In genomic region chr13:51832471-51833152, GRCh38 we compare ENCODE assay signal across 9 cellular contexts. TPM values are rescaled to one million over a fixed set of nuclear protein-coding genes. Genes with fewer than 3 reads are reported as not detected.
DNase-seq lines count a peak whose midpoint lies in the region; ATAC-seq, FAIRE-seq and TF ChIP-seq lines count a peak whose summit lies in the region.
"Had no signal": no experiment of that assay in that cellular context is flagged by ENCODE, and none has a peak within 500 bp of the region (broad histone marks: within the 10 kb centered on the region; RNA-seq: fewer than 3 reads in every experiment).

No MANE protein-coding gene starts in this region.

- DNase-seq in SJCRH30 (peak; percentile 17 to 50), brain microvascular endothelial cell (no peak), DMS114 treated with DMSO at 0.1 percent for 48 hours (lab: John Stamatoyannopoulos, UW; ENCODE audit: unreplicated experiment) (no peak), RCC 7860 (ENCODE audit: low spot score) (no peak)

- H3K27ac ChIP-seq in BLaER1 (no peak overlapping the region), SJCRH30 (no peak overlapping the region), brain microvascular endothelial cell (no peak overlapping the region), liver (ENCODE audit: low read depth in 1 of 2, low read length in 2 of 2) (no peak overlapping the region)

- WGBS in liver, result 82% methylated on average over 6 of the region's 6 CpGs

- H3K9ac ChIP-seq in BLaER1 (no peak overlapping the region), liver (ENCODE audit: low read depth in 1 of 2, low read length in 2 of 2) (no peak overlapping the region)

- no peaks in the 10 kb centered on the region for H4K20me1 ChIP-seq in BLaER1

- no peaks in the 10 kb centered on the region for H3K36me3 ChIP-seq in BLaER1
- no peaks in the 10 kb centered on the region for H3K36me3 ChIP-seq in SJCRH30
- no peaks in the 10 kb centered on the region for H3K36me3 ChIP-seq in brain microvascular endothelial cell (replicated peaks)
- H3K36me3 ChIP-seq in liver (ENCODE audit: control insufficient read depth in 4 of 4, insufficient read depth in 3 of 4, low read depth in 1 of 4, low read length in 3 of 4), result no peaks in the 10 kb centered on the region

- no peak overlapping the region for H3K4me3 ChIP-seq in BLaER1
- no peak overlapping the region for H3K4me3 ChIP-seq in SJCRH30
- no peak overlapping the region for H3K4me3 ChIP-seq in brain microvascular endothelial cell (ENCODE audit: low read depth, low read length)
- H3K4me3 ChIP-seq in liver (ENCODE audit: low read depth in 1 of 3, low read length in 3 of 3), result no peak overlapping the region

- H3K27me3 ChIP-seq in BLaER1 (no peaks in the 10 kb centered on the region), SJCRH30 (no peaks in the 10 kb centered on the region), brain microvascular endothelial cell (replicated peaks) (no peaks in the 10 kb centered on the region), liver (ENCODE audit: control insufficient read depth in 4 of 4, insufficient read depth in 4 of 4, low read length in 3 of 4) (no peaks in the 10 kb centered on the region)

- TF ChIP-seq RAD21 in liver (IDR thresholded peaks at IDR 0.05), result peak; percentile 67 to 76

- ATAC-seq in GM18861 (IDR thresholded peaks at IDR 0.05; ENCODE audit: unreplicated experiment) (peak; percentile 60), HG03159 (IDR thresholded peaks at IDR 0.05; ENCODE audit: unreplicated experiment) (peak; percentile 69)

- TF ChIP-seq CTCF in brain microvascular endothelial cell (IDR thresholded peaks at IDR 0.05; ENCODE audit: low read depth, low read length, missing control alignments) (peak; percentile 60), liver (IDR thresholded peaks at IDR 0.05; ENCODE audit: low read depth, low read length, missing input control) (peak; percentile 26)

- in situ Hi-C loops in brain microvascular endothelial cell (cut with HindIII; ENCODE audit: low pct_ligation_motif_present, low sequenced_read_pairs), result no loop called here

- H3K4me1 ChIP-seq in BLaER1, result peaks cover 41% of the 10 kb centered on the region
- H3K4me1 ChIP-seq in SJCRH30, result no peaks in the 10 kb centered on the region
- H3K4me1 ChIP-seq in liver (ENCODE audit: control insufficient read depth in 4 of 4, insufficient read depth in 4 of 4, low read length in 3 of 4), result no peaks in the 10 kb centered on the region

- H3K4me2 ChIP-seq in BLaER1, result peak overlapping the region; percentile 26

- H3K9me3 ChIP-seq in BLaER1 (no peaks in the 10 kb centered on the region), SJCRH30 (replicated peaks) (no peaks in the 10 kb centered on the region), liver (ENCODE audit: control insufficient read depth in 4 of 4, low read length in 3 of 4) (no peaks in the 10 kb centered on the region)

- FAIRE-seq in RCC 7860 (lab: Jason Lieb, UNC), result no peak
- FAIRE-seq: islet of Langerhans had no signal

TF ChIP-seq in liver, 16 proteins besides CTCF, POLR2A, EP300 and RAD21:
- no peak for TF ChIP-seq YY1 (IDR thresholded peaks at IDR 0.05)
- TF ChIP-seq SP1 (IDR thresholded peaks at IDR 0.05), result no peak

RNA-seq across cellular contexts. Expression of gene TMEM272, which starts 12.4 kb away (rescaled TPM):
- total RNA-seq in SJCRH30 (2014; rRNA removed; shearing (Covaris generic)), result not detected in 2 replicates
- under 1 TPM; 0.14 to 0.42 TPM for total RNA-seq in liver
- under 1 TPM; 0.02 to 0.07 TPM for polyA plus RNA-seq in liver

RNA-seq across cellular contexts. Expression of gene DHRS12, which starts 28.6 kb away (rescaled TPM):
- total RNA-seq in SJCRH30 (2014; rRNA removed; shearing (Covaris generic)), result 1.1 and 2.4 TPM in 2 replicates
- total RNA-seq in liver, result 1 to 10 TPM; 6.5 to 6.8 TPM
- polyA plus RNA-seq in liver, result 10 to 100 TPM; 11.8 to 15.5 TPM

RNA-seq across cellular contexts. Expression of gene CCDC70, which starts 29.2 kb away (rescaled TPM):
- total RNA-seq in SJCRH30 (2014; rRNA removed; shearing (Covaris generic)), result not detected in 2 replicates
- not detected for total RNA-seq in liver
- under 1 TPM in 1 of 2 donors, not detected in 1; 0.36 TPM for polyA plus RNA-seq in liver

Comparison
In these comparisons a context has a peak if more than half of its experiments do, and no peak if none do; other contexts are left out.
1. DNase-seq: peak in SJCRH30 (2 of 2); none in brain microvascular endothelial cell (single experiment), DMS114 treated with DMSO at 0.1 percent for 48 hours (single experiment) and RCC 7860 (single experiment).